ENCODE assay signal across 8 cellular contexts in genomic region chr9:94374176-94375056, GRCh38. TPM values are rescaled to one million over a fixed set of nuclear protein-coding genes. Genes with fewer than 3 reads are reported as not detected.
DNase-seq lines count a peak whose midpoint lies in the region; ATAC-seq and TF ChIP-seq lines count a peak whose summit lies in the region.
"Not testable (repeated sequence)": the region's sequence is repeated elsewhere in the genome, so short reads cannot be mapped to it uniquely, and the experiment has no call there.

No MANE protein-coding gene starts in this region.

- H3K4me3 Mint-ChIP-seq in activated B cell treated with CpG ODN at 0.5 μM for 24 hours, result peak overlapping the region; percentile 90

- DNase-seq in AML-193 (lab: John Stamatoyannopoulos, UW), result peak; percentile 83 to 89
- peak; percentile 89 for DNase-seq in NCI-H345 (lab: John Stamatoyannopoulos, UW)
- peak; percentile 89 for DNase-seq in activated B cell treated with CpG ODN at 0.5 μM for 24 hours
- DNase-seq in central memory CD4-positive, alpha-beta T cell, result peak; percentile 88
- DNase-seq in iris pigment epithelial cell (ENCODE audit: low read depth), result peak; percentile 87
- DNase-seq in stimulated activated CD4-positive, alpha-beta T cell treated with anti-CD3 and anti-CD28 coated beads, Interleukin-12 subunit alpha, Interleukin-12 subunit beta, amount 100 ng/mL, for 24 hours (ENCODE audit: low read depth in 2 of 2), result peak; percentile 76 to 83

- CTCF ChIA-PET in activated B cell treated with CpG ODN at 0.5 μM for 24 hours (lab: Charles Lee), result not testable (repeated sequence)

- POLR2A ChIA-PET in activated B cell treated with CpG ODN at 0.5 μM for 24 hours (lab: Charles Lee), result not testable (repeated sequence)

- ATAC-seq in GM19043 (IDR thresholded peaks at IDR 0.05; ENCODE audit: low read depth, unreplicated experiment) (peak; percentile 84), HG03342 (IDR thresholded peaks at IDR 0.05; ENCODE audit: unreplicated experiment) (peak; percentile 86), activated B cell treated with CpG ODN at 0.5 μM for 24 hours (ENCODE audit: low read depth) (peak; percentile 98)

- not testable (repeated sequence) for H3K9me3 Mint-ChIP-seq in activated B cell treated with CpG ODN at 0.5 μM for 24 hours

- not testable (repeated sequence) for H3K27me3 Mint-ChIP-seq in activated B cell treated with CpG ODN at 0.5 μM for 24 hours

- intact Hi-C loops in activated B cell treated with CpG ODN at 0.5 μM for 24 hours (cut with micrococcal nuclease), result loop anchor here (1.0 kb wide), 1 partner anchor 115 kb away; the partner anchor contains the start of gene ZNF169

- peak overlapping the region; percentile 88 for H3K27ac Mint-ChIP-seq in activated B cell treated with CpG ODN at 0.5 μM for 24 hours

- not testable (repeated sequence) for TF ChIP-seq CTCF in activated B cell treated with CpG ODN at 0.5 μM for 24 hours (IDR thresholded peaks at IDR 0.05)

- peaks cover 12% of the 10 kb centered on the region for H3K4me1 Mint-ChIP-seq in activated B cell treated with CpG ODN at 0.5 μM for 24 hours

- H3K36me3 Mint-ChIP-seq in activated B cell treated with CpG ODN at 0.5 μM for 24 hours (ENCODE audit: low read depth), result not testable (repeated sequence)

RNA-seq across cellular contexts. Expression of gene NUTM2F, which starts 46.0 kb away (rescaled TPM):
- total RNA-seq in activated B cell treated with CpG ODN at 0.5 μM for 24 hours, result not detected in 2 replicates

Comparison
In these comparisons a context has a peak if more than half of its experiments do, and no peak if none do; other contexts are left out.
1. Peak in every context shown above with its lines: DNase-seq and ATAC-seq.